Comparison of ENCODE assay signal across 22 cellular contexts in the genomic region with DNA sequence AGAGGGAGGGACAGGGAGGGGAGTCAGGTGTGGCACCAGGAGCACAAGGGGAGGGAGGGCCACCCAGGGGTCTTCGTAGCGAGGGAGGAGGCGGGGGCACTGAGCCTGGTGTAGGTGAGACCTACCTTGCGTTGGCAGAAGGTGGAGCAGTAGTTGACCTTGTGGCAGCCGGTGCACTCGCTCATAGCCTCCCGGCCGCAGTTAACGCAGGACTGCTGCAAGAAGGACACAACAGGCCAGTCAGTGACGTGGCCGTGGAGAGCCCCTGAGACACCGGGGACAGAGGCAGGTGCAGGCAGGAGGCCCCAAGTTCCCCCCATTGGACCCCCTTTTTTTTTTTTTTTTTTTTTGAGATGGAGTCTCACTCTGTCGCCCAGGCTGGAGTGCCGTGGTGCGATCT. TPM values are rescaled to one million over a fixed set of nuclear protein-coding genes. Genes with fewer than 3 reads are reported as not detected.
"Had no signal": no experiment of that assay in that cellular context is flagged by ENCODE, and none has a peak within 500 bp of the region (broad histone marks: within the 10 kb centered on the region; RNA-seq: fewer than 3 reads in every experiment).

No MANE protein-coding gene starts in this region.

- H3K4me3 ChIP-seq: MG63 had no signal

- DNase-seq: Karpas-422, KG1, MG63, NCI-H1092, NCI-H1105 treated with DMSO at 0.1 percent for 48 hours, NCI-H1417 treated with DMSO at 0.1 percent for 48 hours, NCI-H146, NCI-H1694 treated with DMSO at 0.1 percent for 48 hours, NCI-H1930, NCI-H2081, NCI-H2107, NCI-H2171, NCI-H226, NCI-H446, NCI-H510A, NCI-H524 treated with DMSO at 0.1 percent for 48 hours, NCI-H69, NCI-H774, SHP77, SK-N-SH, SW 1271 had no signal

- H3K9me3 ChIP-seq: MG63, SK-N-SH had no signal

- H3K4me2 ChIP-seq: SK-N-SH had no signal

- H3K27me3 ChIP-seq: MG63 had no signal

- H3K9ac ChIP-seq: SK-N-SH had no signal

RNA-seq across cellular contexts. Expression of a gene that starts 16.8 kb away (rescaled TPM):
- total RNA-seq: SK-MEL-5 had no signal
- polyA plus RNA-seq: SK-N-SH had no signal

RNA-seq across cellular contexts. Expression of a gene that starts 26.9 kb away (rescaled TPM):
- total RNA-seq: SK-MEL-5 had no signal
- polyA plus RNA-seq: SK-N-SH had no signal

RNA-seq across cellular contexts. Expression of a gene that starts 29.1 kb away (rescaled TPM):
- total RNA-seq: SK-MEL-5 had no signal
- polyA plus RNA-seq: SK-N-SH had no signal
